In the genomic region with DNA sequence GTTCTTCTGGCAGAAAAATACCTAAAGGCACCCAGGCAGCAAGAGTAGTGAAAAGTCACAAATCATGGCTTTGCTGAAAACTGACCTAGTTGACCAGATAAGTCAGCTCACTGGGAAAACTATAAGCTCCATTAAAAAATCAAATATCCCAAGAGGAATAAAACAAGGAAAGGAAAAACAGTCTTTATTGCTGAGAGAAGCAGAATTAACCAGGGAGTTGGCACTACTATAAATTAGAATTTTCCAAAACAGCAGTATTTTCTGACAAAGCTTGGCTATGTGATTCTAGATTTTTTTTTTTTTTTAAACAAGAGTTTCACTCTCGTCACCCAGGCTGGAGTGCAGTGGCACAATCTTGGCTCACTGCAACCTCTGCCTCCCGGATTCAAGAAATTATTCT, we compare ENCODE assay signal across 43 cellular contexts. TPM values are rescaled to one million over a fixed set of nuclear protein-coding genes. Genes with fewer than 3 reads are reported as not detected.
"Had no signal": no experiment of that assay in that cellular context is flagged by ENCODE, and none has a peak within 500 bp of the region (broad histone marks: within the 10 kb centered on the region; RNA-seq: fewer than 3 reads in every experiment).

No MANE protein-coding gene starts in this region.

- H3K27ac ChIP-seq: adrenal gland, ascending aorta, body of pancreas, brain microvascular endothelial cell, breast epithelium, cardiac muscle cell had no signal

- FAIRE-seq: astrocyte, bronchial epithelial cell had no signal

- H3K4me3 ChIP-seq: adrenal gland, ascending aorta, body of pancreas, breast epithelium, cardiac muscle cell had no signal

- H3K27me3 Mint-ChIP-seq: activated naive CD4-positive, alpha-beta T cell treated with anti-CD3 and anti-CD28 coated beads, Interleukin-2, amount 10 ng/mL, durations not matched to agents 7 days and 5 days; activated naive CD8-positive, alpha-beta T cell treated with anti-CD3 and anti-CD28 coated beads, Interleukin-2, amount 10 ng/mL, durations not matched to agents 7 days and 5 days; activated naive CD8-positive, alpha-beta T cell treated with anti-CD3 and anti-CD28 coated beads, Interleukin-2, amount 50 U/mL, for 24 hours; activated T-cell treated with anti-CD3 and anti-CD28 coated beads, Interleukin-2, amount 50 U/mL, for 24 hours; activated T-helper 17 cell treated with anti-CD3 and anti-CD28 coated beads, Interleukin-2, amount 50 U/mL, for 72 hours; central memory CD8-positive, alpha-beta T cell had no signal

- H3K36me3 ChIP-seq: adrenal gland, ascending aorta, brain microvascular endothelial cell, breast epithelium, cardiac muscle cell had no signal

- H3K4me1 Mint-ChIP-seq: activated naive CD4-positive, alpha-beta T cell treated with anti-CD3 and anti-CD28 coated beads, Interleukin-2, amount 10 ng/mL, durations not matched to agents 7 days and 5 days; activated naive CD4-positive, alpha-beta T cell treated with anti-CD3 and anti-CD28 coated beads, Interleukin-2, amount 50 U/mL, for 24 hours; activated naive CD8-positive, alpha-beta T cell treated with anti-CD3 and anti-CD28 coated beads for 36 hours; activated naive CD8-positive, alpha-beta T cell treated with anti-CD3 and anti-CD28 coated beads, Interleukin-2, amount 10 ng/mL, durations not matched to agents 7 days and 5 days; activated naive CD8-positive, alpha-beta T cell treated with anti-CD3 and anti-CD28 coated beads, Interleukin-2, amount 50 U/mL, for 24 hours; activated T-helper 17 cell treated with anti-CD3 and anti-CD28 coated beads, Interleukin-2, amount 50 U/mL, for 72 hours; brain; central memory CD8-positive, alpha-beta T cell had no signal

- H3K36me3 Mint-ChIP-seq: activated naive CD4-positive, alpha-beta T cell treated with anti-CD3 and anti-CD28 coated beads, Interleukin-2, amount 10 ng/mL, durations not matched to agents 7 days and 5 days; activated naive CD4-positive, alpha-beta T cell treated with anti-CD3 and anti-CD28 coated beads, Interleukin-2, amount 50 U/mL, for 24 hours; activated naive CD4-positive, alpha-beta T cell treated with anti-CD3 and anti-CD28 coated beads, Interleukin-2, amount 50 U/mL, for 72 hours; activated naive CD8-positive, alpha-beta T cell; activated naive CD8-positive, alpha-beta T cell treated with anti-CD3 and anti-CD28 coated beads for 36 hours; activated naive CD8-positive, alpha-beta T cell treated with anti-CD3 and anti-CD28 coated beads, Interleukin-2, amount 10 ng/mL, durations not matched to agents 7 days and 5 days; brain had no signal

- H3K9me3 ChIP-seq: adrenal gland, ascending aorta, body of pancreas, breast epithelium had no signal

- H3K9me3 Mint-ChIP-seq: activated naive CD4-positive, alpha-beta T cell treated with anti-CD3 and anti-CD28 coated beads for 36 hours; activated naive CD4-positive, alpha-beta T cell treated with anti-CD3 and anti-CD28 coated beads, Interleukin-2, amount 10 ng/mL, durations not matched to agents 7 days and 5 days; activated naive CD4-positive, alpha-beta T cell treated with anti-CD3 and anti-CD28 coated beads, Interleukin-2, amount 50 U/mL, for 24 hours; activated naive CD4-positive, alpha-beta T cell treated with anti-CD3 and anti-CD28 coated beads, Interleukin-2, amount 50 U/mL, for 72 hours; activated naive CD8-positive, alpha-beta T cell treated with anti-CD3 and anti-CD28 coated beads for 36 hours; activated naive CD8-positive, alpha-beta T cell treated with anti-CD3 and anti-CD28 coated beads, Interleukin-2, amount 10 ng/mL, durations not matched to agents 7 days and 5 days; activated naive CD8-positive, alpha-beta T cell treated with anti-CD3 and anti-CD28 coated beads, Interleukin-2, amount 50 U/mL, for 24 hours; activated T-cell treated with anti-CD3 and anti-CD28 coated beads, Interleukin-2, amount 50 U/mL, for 24 hours; activated T-cell treated with anti-CD3 and anti-CD28 coated beads, Interleukin-2, amount 50 U/mL, for 4 hours; activated T-cell treated with anti-CD3 and anti-CD28 coated beads, Interleukin-2, amount 50 U/mL, for 72 hours; activated T-helper 1 cell treated with anti-CD3 and anti-CD28 coated beads, Interleukin-12 subunit alpha, Interleukin-12 subunit beta, Interleukin-2, Interleukin-4 antibody, amounts not matched to agents 30 ng/mL and 10 ng/mL and 1 ng/mL, durations not matched to agents 14 hours and 24 hours and 36 hours; activated T-helper 17 cell treated with anti-CD3 and anti-CD28 coated beads, Interleukin-2, amount 50 U/mL, for 72 hours; activated T-helper 2 cell treated with anti-CD3 and anti-CD28 coated beads, Interferon-gamma antibody, Interleukin-2, Interleukin-4, amounts not matched to agents 10 μg/mL and 5 μg/mL and 100 μg/mL, durations not matched to agents 14 hours and 24 hours and 36 hours; central memory CD8-positive, alpha-beta T cell had no signal

- H3K4me1 ChIP-seq: adrenal gland, ascending aorta, body of pancreas, breast epithelium had no signal

- H3K27me3 ChIP-seq: ascending aorta, body of pancreas, brain microvascular endothelial cell, cardiac muscle cell had no signal

- DNase-seq: activated effector memory CD4-positive, alpha-beta T cell treated with anti-CD3 and anti-CD28 coated beads, Interleukin-2, amount 50 U/mL, for 16 hours; activated effector memory CD4-positive, alpha-beta T cell treated with Interleukin-2 at 50 U/mL for 16 hours; activated gamma-delta T cell; activated gamma-delta T cell treated with Interleukin-2 at 50 U/mL for 16 hours; activated naive CD4-positive, alpha-beta T cell; activated naive CD4-positive, alpha-beta T cell treated with anti-CD3 and anti-CD28 coated beads for 36 hours; activated naive CD4-positive, alpha-beta T cell treated with anti-CD3 and anti-CD28 coated beads, Interleukin-2, amount 10 ng/mL, durations not matched to agents 7 days and 5 days; activated naive CD4-positive, alpha-beta T cell treated with anti-CD3 and anti-CD28 coated beads, Interleukin-2, amount 50 U/mL, for 16 hours; activated naive CD4-positive, alpha-beta T cell treated with Interleukin-2 at 50 U/mL for 16 hours; activated naive CD8-positive, alpha-beta T cell treated with anti-CD3 and anti-CD28 coated beads for 36 hours; activated naive CD8-positive, alpha-beta T cell treated with anti-CD3 and anti-CD28 coated beads, Interleukin-2, amount 10 ng/mL, durations not matched to agents 7 days and 5 days; activated naive CD8-positive, alpha-beta T cell treated with anti-CD3 and anti-CD28 coated beads, Interleukin-2, amount 50 U/mL, for 24 hours; activated T-cell treated with anti-CD3 and anti-CD28 coated beads, Interleukin-2, amount 50 U/mL, for 24 hours; activated T-cell treated with anti-CD3 and anti-CD28 coated beads, Interleukin-2, amount 50 U/mL, for 4 hours; activated T-cell treated with anti-CD3 and anti-CD28 coated beads, Interleukin-2, amount 50 U/mL, for 48 hours; activated T-cell treated with anti-CD3 and anti-CD28 coated beads, Interleukin-2, amount 50 U/mL, for 72 hours; adrenal gland; amniotic stem cell; amygdala; anterior cingulate cortex; aorta; body of pancreas; brain microvascular endothelial cell; caudate nucleus; central memory CD4-positive, alpha-beta T cell; cerebellar nuclear complex had no signal

- H3K27ac Mint-ChIP-seq: activated naive CD4-positive, alpha-beta T cell treated with anti-CD3 and anti-CD28 coated beads for 36 hours; activated naive CD4-positive, alpha-beta T cell treated with anti-CD3 and anti-CD28 coated beads, Interleukin-2, amount 10 ng/mL, durations not matched to agents 7 days and 5 days; activated naive CD4-positive, alpha-beta T cell treated with anti-CD3 and anti-CD28 coated beads, Interleukin-2, amount 50 U/mL, for 24 hours; activated naive CD4-positive, alpha-beta T cell treated with anti-CD3 and anti-CD28 coated beads, Interleukin-2, amount 50 U/mL, for 72 hours; activated naive CD8-positive, alpha-beta T cell; activated naive CD8-positive, alpha-beta T cell treated with anti-CD3 and anti-CD28 coated beads for 36 hours; activated naive CD8-positive, alpha-beta T cell treated with anti-CD3 and anti-CD28 coated beads, Interleukin-2, amount 10 ng/mL, durations not matched to agents 7 days and 5 days; activated naive CD8-positive, alpha-beta T cell treated with anti-CD3 and anti-CD28 coated beads, Interleukin-2, amount 50 U/mL, for 24 hours; activated T-cell treated with anti-CD3 and anti-CD28 coated beads, Interleukin-2, amount 50 U/mL, for 24 hours; activated T-cell treated with anti-CD3 and anti-CD28 coated beads, Interleukin-2, amount 50 U/mL, for 72 hours; activated T-helper 1 cell treated with anti-CD3 and anti-CD28 coated beads, Interleukin-12 subunit alpha, Interleukin-12 subunit beta, Interleukin-2, Interleukin-4 antibody, amounts not matched to agents 30 ng/mL and 10 ng/mL and 1 ng/mL, durations not matched to agents 14 hours and 24 hours and 36 hours; activated T-helper 17 cell treated with anti-CD3 and anti-CD28 coated beads, Interleukin-2, amount 50 U/mL, for 72 hours; activated T-helper 2 cell treated with anti-CD3 and anti-CD28 coated beads, Interferon-gamma antibody, Interleukin-2, Interleukin-4, amounts not matched to agents 10 μg/mL and 5 μg/mL and 100 μg/mL, durations not matched to agents 14 hours and 24 hours and 36 hours; brain had no signal

- ATAC-seq: activated naive CD4-positive, alpha-beta T cell treated with anti-CD3 and anti-CD28 coated beads, Interleukin-2, amount 50 U/mL, for 72 hours; activated naive CD8-positive, alpha-beta T cell treated with anti-CD3 and anti-CD28 coated beads, Interleukin-2, amount 50 U/mL, for 24 hours; activated T-cell treated with anti-CD3 and anti-CD28 coated beads, Interleukin-2, amount 50 U/mL, for 4 hours; activated T-cell treated with anti-CD3 and anti-CD28 coated beads, Interleukin-2, amount 50 U/mL, for 72 hours; activated T-helper 17 cell treated with anti-CD3 and anti-CD28 coated beads, Interleukin-2, amount 50 U/mL, for 72 hours; body of pancreas had no signal

- H3K4me3 Mint-ChIP-seq: activated naive CD4-positive, alpha-beta T cell treated with anti-CD3 and anti-CD28 coated beads for 36 hours; activated naive CD4-positive, alpha-beta T cell treated with anti-CD3 and anti-CD28 coated beads, Interleukin-2, amount 10 ng/mL, durations not matched to agents 7 days and 5 days; activated naive CD4-positive, alpha-beta T cell treated with anti-CD3 and anti-CD28 coated beads, Interleukin-2, amount 50 U/mL, for 24 hours; activated naive CD8-positive, alpha-beta T cell; activated naive CD8-positive, alpha-beta T cell treated with anti-CD3 and anti-CD28 coated beads for 36 hours; activated naive CD8-positive, alpha-beta T cell treated with anti-CD3 and anti-CD28 coated beads, Interleukin-2, amount 10 ng/mL, durations not matched to agents 7 days and 5 days; activated naive CD8-positive, alpha-beta T cell treated with anti-CD3 and anti-CD28 coated beads, Interleukin-2, amount 50 U/mL, for 24 hours; activated T-cell treated with anti-CD3 and anti-CD28 coated beads, Interleukin-2, amount 50 U/mL, for 24 hours; activated T-cell treated with anti-CD3 and anti-CD28 coated beads, Interleukin-2, amount 50 U/mL, for 4 hours; activated T-cell treated with anti-CD3 and anti-CD28 coated beads, Interleukin-2, amount 50 U/mL, for 72 hours; activated T-helper 1 cell treated with anti-CD3 and anti-CD28 coated beads, Interleukin-12 subunit alpha, Interleukin-12 subunit beta, Interleukin-2, Interleukin-4 antibody, amounts not matched to agents 30 ng/mL and 10 ng/mL and 1 ng/mL, durations not matched to agents 14 hours and 24 hours and 36 hours; activated T-helper 17 cell treated with anti-CD3 and anti-CD28 coated beads, Interleukin-2, amount 50 U/mL, for 72 hours; brain; central memory CD8-positive, alpha-beta T cell had no signal

RNA-seq across cellular contexts. Expression of a gene that starts 12.6 kb away (rescaled TPM):
- total RNA-seq: activated naive CD4-positive, alpha-beta T cell treated with anti-CD3 and anti-CD28 coated beads for 36 hours; activated naive CD4-positive, alpha-beta T cell treated with anti-CD3 and anti-CD28 coated beads, Interleukin-2, amount 50 U/mL, for 72 hours; activated naive CD8-positive, alpha-beta T cell treated with anti-CD3 and anti-CD28 coated beads for 36 hours; activated naive CD8-positive, alpha-beta T cell treated with anti-CD3 and anti-CD28 coated beads, Interleukin-2, amount 10 ng/mL, durations not matched to agents 7 days and 5 days; activated T-cell treated with anti-CD3 and anti-CD28 coated beads, Interleukin-2, amount 50 U/mL, for 4 hours; activated T-cell treated with anti-CD3 and anti-CD28 coated beads, Interleukin-2, amount 50 U/mL, for 72 hours; activated T-helper 1 cell treated with anti-CD3 and anti-CD28 coated beads, Interleukin-12 subunit alpha, Interleukin-12 subunit beta, Interleukin-2, Interleukin-4 antibody, amounts not matched to agents 30 ng/mL and 10 ng/mL and 1 ng/mL, durations not matched to agents 14 hours and 24 hours and 36 hours; activated T-helper 17 cell treated with anti-CD3 and anti-CD28 coated beads, Interleukin-2, amount 50 U/mL, for 72 hours; activated T-helper 2 cell treated with anti-CD3 and anti-CD28 coated beads, Interferon-gamma antibody, Interleukin-2, Interleukin-4, amounts not matched to agents 10 μg/mL and 5 μg/mL and 100 μg/mL, durations not matched to agents 14 hours and 24 hours and 36 hours; adrenal gland; aorta; ascending aorta; astrocyte; body of pancreas; breast epithelium; bronchial epithelial cell; cardiac muscle cell; cardiac septum; cerebellum; chondrocyte had no signal
- polyA plus RNA-seq: adipose tissue, aorta, cardiac muscle cell had no signal
